9 cellular contexts compared by ENCODE assay signal in the genomic region with DNA sequence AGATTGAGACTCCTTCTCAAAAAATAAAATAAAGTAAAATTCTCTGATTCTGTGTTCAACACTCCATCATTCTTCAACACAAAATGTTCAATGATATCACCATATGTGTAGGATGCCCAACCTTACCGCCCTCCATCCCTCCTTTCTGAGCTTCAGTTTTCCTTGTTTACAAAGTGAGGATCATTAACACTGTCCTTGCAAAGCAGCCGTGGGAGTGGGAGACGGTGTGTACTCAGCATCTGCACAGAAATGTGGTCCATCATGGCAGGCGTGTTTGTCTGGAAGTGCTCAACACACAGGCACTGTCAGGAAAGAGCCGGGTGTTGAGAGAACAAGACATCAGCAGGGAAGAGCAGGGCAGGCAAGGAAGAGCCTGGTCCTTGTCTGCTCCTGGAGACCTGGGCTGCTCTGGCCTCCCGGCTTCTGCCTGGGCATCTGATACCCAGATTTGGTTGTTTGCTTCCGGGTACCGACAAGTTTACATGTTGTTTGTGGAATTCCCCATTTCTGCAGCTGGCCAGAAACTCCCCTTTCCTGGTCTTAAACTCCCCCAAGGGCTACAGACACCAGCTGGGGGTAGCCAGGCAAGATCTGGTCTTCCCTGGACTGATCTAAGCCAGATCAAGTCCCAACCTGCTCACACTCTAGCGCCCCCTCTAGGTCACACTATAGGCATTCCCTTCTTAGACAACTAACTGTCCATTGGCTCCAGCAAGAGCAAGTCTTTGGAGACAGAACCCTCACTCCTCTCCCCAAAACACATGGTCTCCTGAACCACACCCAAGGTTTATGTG. TPM values are rescaled to one million over a fixed set of nuclear protein-coding genes. Genes with fewer than 3 reads are reported as not detected.
DNase-seq lines count a peak whose midpoint lies in the region; ATAC-seq, FAIRE-seq and TF ChIP-seq lines count a peak whose summit lies in the region.
"Had no signal": no experiment of that assay in that cellular context is flagged by ENCODE, and none has a peak within 500 bp of the region (broad histone marks: within the 10 kb centered on the region; RNA-seq: fewer than 3 reads in every experiment).

No MANE protein-coding gene starts in this region.

- TF ChIP-seq EP300 in gastroesophageal sphincter (IDR thresholded peaks at IDR 0.05) = no peak

- no peak for TF ChIP-seq CTCF in gastroesophageal sphincter (IDR thresholded peaks at IDR 0.05)

- H3K36me3 ChIP-seq in iPS DF 6.9 (ENCODE audit: control insufficient read depth, insufficient read depth, low read length) (no peaks in the 10 kb centered on the region), gastroesophageal sphincter (no peaks in the 10 kb centered on the region)

- H3K27ac ChIP-seq in iPS DF 6.9 (ENCODE audit: low read length) (no peak overlapping the region), gastroesophageal sphincter (no peak overlapping the region)

- H3K4me3 ChIP-seq in iPS DF 6.9 (ENCODE audit: low read length) (no peak overlapping the region), gastroesophageal sphincter (no peak overlapping the region)

- in situ Hi-C loops in SK-MEL-5 (cut with HindIII; ENCODE audit: low pct_unique_long_range_greater_than_20kb, low sequenced_read_pairs) = no loop called here

- no peaks in the 10 kb centered on the region for H3K9me3 ChIP-seq in iPS DF 6.9 (ENCODE audit: control insufficient read depth, insufficient read depth, low read length)
- no peaks in the 10 kb centered on the region for H3K9me3 ChIP-seq in gastroesophageal sphincter

- no peaks in the 10 kb centered on the region for H3K4me1 ChIP-seq in iPS DF 6.9 (ENCODE audit: control insufficient read depth, insufficient read depth, low read length)
- no peaks in the 10 kb centered on the region for H3K4me1 ChIP-seq in gastroesophageal sphincter

- WGBS in iPS DF 6.9 (ENCODE audit: insufficient coverage, insufficient read length) = no CpG with 5 or more reads among the region's 9 CpGs
- WGBS in gastroesophageal sphincter (ENCODE audit: low coverage in 1 of 2), 2 donors = 61 to 68% methylated on average over 2 to 7 of the region's 9 CpGs

- peak; percentile 25 for DNase-seq in CMK (ENCODE audit: low read depth)
- DNase-seq in GM18507 (ENCODE audit: extremely low spot score, insufficient read length, low read depth) = no peak
- peak; percentile 72 for DNase-seq in SK-MEL-5 (ENCODE audit: low read depth, low spot score)
- DNase-seq in iPS DF 6.9 (ENCODE audit: low read depth, low spot score) = peak; percentile 70
- DNase-seq in hepatic stellate cell (ENCODE audit: low spot score) = no peak
- no peak for DNase-seq in NCI-H510A (lab: John Stamatoyannopoulos, UW)
- DNase-seq: NCI-H1105 had no signal

- FAIRE-seq in GM18507 (lab: Jason Lieb, UNC) = peak; percentile 26

- no peak for TF ChIP-seq POLR2A in gastroesophageal sphincter (IDR thresholded peaks at IDR 0.05)

- H3K27me3 ChIP-seq in iPS DF 6.9 (ENCODE audit: control insufficient read depth, insufficient read depth, low read length) (no peaks in the 10 kb centered on the region), gastroesophageal sphincter (peaks cover 6% of the 10 kb centered on the region)

- no peak for ATAC-seq in HG03521 (IDR thresholded peaks at IDR 0.05; ENCODE audit: unreplicated experiment)
- no peak for ATAC-seq in gastroesophageal sphincter

RNA-seq across cellular contexts. Expression of a gene that starts 26.7 kb away (rescaled TPM):
- 5.7 and 6.6 TPM in 2 replicates for total RNA-seq in SK-MEL-5 (2014; rRNA removed; shearing (Covaris generic))
- 13.2 and 15.0 TPM in 2 replicates for polyA plus RNA-seq in SK-MEL-5 (2015; cell fraction: cytosol; rRNA removed)
- polyA plus RNA-seq in SK-MEL-5 (2015; cell fraction: nucleus; rRNA removed) = 9.4 and 11.7 TPM in 2 replicates
- total RNA-seq in gastroesophageal sphincter = 10 to 100 TPM in 3 of 4 donors, 1 to 10 TPM in 1; 9.2 to 21.8 (median 13.8) TPM

Comparison
In these comparisons a context has a peak if more than half of its experiments do, and no peak if none do; other contexts are left out.
1. DNase-seq: peak in CMK (single experiment), SK-MEL-5 (single experiment) and iPS DF 6.9 (single experiment); none in GM18507 (single experiment), hepatic stellate cell (single experiment) and NCI-H510A (single experiment).